ENCODE assay signal across 9 cellular contexts in genomic region chr6:138795809-138796469, GRCh38. TPM values are rescaled to one million over a fixed set of nuclear protein-coding genes. Genes with fewer than 3 reads are reported as not detected.
DNase-seq lines count a peak whose midpoint lies in the region; ATAC-seq and TF ChIP-seq lines count a peak whose summit lies in the region.
"Had no signal": no experiment of that assay in that cellular context is flagged by ENCODE, and none has a peak within 500 bp of the region (broad histone marks: within the 10 kb centered on the region; RNA-seq: fewer than 3 reads in every experiment).

TSS of gene ECT2L (plus strand) at chr6:138796087. CDS start at chr6:138813275, 17,188 bp downstream.

- H3K4me3 ChIP-seq in GM23248 (peak within 1 kb of the TSS; percentile 69), astrocyte of the cerebellum (ENCODE audit: low read depth, low read length) (peak within 1 kb of the TSS; percentile 22), iPS DF 6.9 (ENCODE audit: low read length) (peak within 1 kb of the TSS; percentile 39; the same call in 1 of the 2 replicates)

- no peaks in the 10 kb centered on the region for H4K20me1 ChIP-seq in GM23248 (ENCODE audit: insufficient read depth)

- no peaks in the 10 kb centered on the region for H3K4me1 ChIP-seq in GM23248 (ENCODE audit: insufficient read depth)
- no peaks in the 10 kb centered on the region for H3K4me1 ChIP-seq in iPS DF 6.9 (ENCODE audit: control insufficient read depth, insufficient read depth, low read length)

- peak within 1 kb of the TSS; percentile 98 for H2AFZ ChIP-seq in GM23248

- H3K36me3 ChIP-seq in GM23248 (ENCODE audit: low read depth) (no peaks in the 10 kb centered on the region), iPS DF 6.9 (ENCODE audit: control insufficient read depth, insufficient read depth, low read length) (no peaks in the 10 kb centered on the region)

- H3F3A ChIP-seq in GM23248 (ENCODE audit: insufficient read depth) = no peaks in the 10 kb centered on the region

- H3K27ac ChIP-seq in GM23248 (no peak within 1 kb of the TSS), iPS DF 6.9 (ENCODE audit: low read length) (no peak within 1 kb of the TSS)

- TF ChIP-seq CTCF in astrocyte of the cerebellum (IDR thresholded peaks at IDR 0.05; ENCODE audit: low read depth, low read length, missing control alignments) = no peak

- peak; percentile 79 for DNase-seq in GM23248
- no peak for DNase-seq in astrocyte of the cerebellum (ENCODE audit: low read depth)
- DNase-seq in iPS DF 6.9 (ENCODE audit: low read depth, low spot score) = peak; percentile 29
- peak; percentile 78 for DNase-seq in sciatic nerve (ENCODE audit: low spot score)
- no peak for DNase-seq in occipital lobe (lab: John Stamatoyannopoulos, UW)
- DNase-seq: NCI-H524 had no signal

- peak within 1 kb of the TSS; percentile 73 for H3K4me2 ChIP-seq in GM23248 (ENCODE audit: unreplicated experiment)

- 6% methylated on average over 34 to 39 of the region's 48 CpGs for WGBS in GM23248 (ENCODE audit: low coverage in 1 of 2, low lambda C conversion rate in 2 of 2, missing lambda C conversion rate in 2 of 2), 2 experiments
- no CpG with 5 or more reads among the region's 48 CpGs for WGBS in iPS DF 6.9 (ENCODE audit: insufficient coverage, insufficient read length)

- in situ Hi-C loops in GM23248 (cut with MboI) (no loop called here), astrocyte of the cerebellum (cut with HindIII; ENCODE audit: low sequenced_read_pairs) (no loop called here)

- H3K27me3 ChIP-seq in GM23248 (replicated peaks; ENCODE audit: insufficient read depth) = no peaks in the 10 kb centered on the region
- H3K27me3 ChIP-seq in iPS DF 6.9 (ENCODE audit: control insufficient read depth, insufficient read depth, low read length) = no peaks in the 10 kb centered on the region

- H3K9me3 ChIP-seq in GM23248 (ENCODE audit: low read depth) (no peaks in the 10 kb centered on the region), iPS DF 6.9 (ENCODE audit: control insufficient read depth, insufficient read depth, low read length) (no peaks in the 10 kb centered on the region)

- H3K79me2 ChIP-seq in GM23248 (ENCODE audit: insufficient read depth) = no peaks in the 10 kb centered on the region

- intact Hi-C loops in sciatic nerve (cut with DNase I) = no loop called here

- H3K9me2 ChIP-seq in GM23248 (ENCODE audit: insufficient read depth) = no peaks in the 10 kb centered on the region

- H3K9ac ChIP-seq in GM23248 = peak within 1 kb of the TSS; percentile 83

- ATAC-seq in sciatic nerve (peak; percentile 93), GM21447 (IDR thresholded peaks at IDR 0.05; ENCODE audit: unreplicated experiment) (no peak), GM19395 (IDR thresholded peaks at IDR 0.05; ENCODE audit: unreplicated experiment) (no peak), HG02798 (IDR thresholded peaks at IDR 0.05; ENCODE audit: poor library complexity, unreplicated experiment) (no peak)

RNA-seq across cellular contexts. Expression of gene ECT2L, which starts in this region (rescaled TPM):
- total RNA-seq in GM23248 (2014; rRNA removed; shearing (Covaris generic)) = not detected in 2 replicates
- polyA plus RNA-seq in GM23248 (2016; fragmentation: Nextera tagmentation; extraction: Ambion mirVana) = not detected in 2 replicates
- total RNA-seq in sciatic nerve (0.49 TPM), occipital lobe (0.31 TPM)

Comparison
In these comparisons a context has a peak if more than half of its experiments do, and no peak if none do; other contexts are left out.
1. Peak in DNase-seq, H3K4me3 ChIP-seq, H3K9ac ChIP-seq and H3K4me2 ChIP-seq in GM23248; RNA of the gene not detected or under 1 TPM.
2. Peak in DNase-seq and ATAC-seq in sciatic nerve; RNA of the gene not detected or under 1 TPM.